27 cellular contexts compared by ENCODE assay signal in the genomic region with DNA sequence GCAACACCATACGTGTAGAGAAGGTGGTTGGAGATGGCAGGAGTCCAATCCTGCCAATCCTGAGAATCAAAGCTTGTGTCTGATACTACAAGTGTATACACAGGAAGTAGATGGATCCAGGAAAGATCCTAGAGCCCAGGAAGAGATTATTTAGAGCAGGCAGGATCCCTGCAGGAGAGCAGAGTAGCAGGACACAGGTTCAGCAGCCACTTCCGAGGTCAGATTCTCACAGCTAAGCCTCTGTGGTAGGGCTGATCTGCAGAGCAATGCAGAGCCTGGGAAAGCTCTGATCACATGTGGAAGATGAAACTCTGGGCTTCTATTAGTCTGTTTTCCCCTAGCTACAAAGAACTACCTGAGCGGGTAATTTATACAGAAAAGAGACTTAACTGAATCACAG.
"Had no signal": no experiment of that assay in that cellular context is flagged by ENCODE, and none has a peak within 500 bp of the region (broad histone marks: within the 10 kb centered on the region; RNA-seq: fewer than 3 reads in every experiment).

No MANE protein-coding gene starts in this region.

- H3K4me1 ChIP-seq: gastrocnemius medialis, lower lobe of right lung, psoas muscle, stomach, thyroid gland had no signal

- ATAC-seq: gastrocnemius medialis; left cardiac atrium; lower lobe of right lung; naive thymus-derived CD8-positive, alpha-beta T cell; psoas muscle; right cardiac atrium; stimulated activated effector memory CD8-positive, alpha-beta T cell treated with anti-CD3 and anti-CD28 coated beads, Interleukin-12 subunit alpha, Interleukin-12 subunit beta, amount 100 ng/mL, for 72 hours had no signal

- H3K4me3 ChIP-seq: coronary artery, gastrocnemius medialis, left ventricle myocardium inferior, lower lobe of right lung, ovary, psoas muscle, sigmoid colon, stomach, thyroid gland had no signal

- H3K9me3 ChIP-seq: gastrocnemius medialis, left ventricle myocardium inferior, lower lobe of right lung, ovary, psoas muscle, sigmoid colon, stomach, thyroid gland had no signal

- H3K4me1 Mint-ChIP-seq: stimulated activated effector memory CD8-positive, alpha-beta T cell treated with anti-CD3 and anti-CD28 coated beads, Interleukin-12 subunit alpha, Interleukin-12 subunit beta, amount 100 ng/mL, for 72 hours had no signal

- H3K36me3 ChIP-seq: gastrocnemius medialis, left ventricle myocardium inferior, lower lobe of right lung, ovary, sigmoid colon, stomach, thyroid gland had no signal

- H3K27ac ChIP-seq: coronary artery, gastrocnemius medialis, left ventricle myocardium inferior, lower lobe of right lung, ovary, psoas muscle, sigmoid colon, stomach, thyroid gland had no signal

- H3K36me3 Mint-ChIP-seq: stimulated activated effector memory CD8-positive, alpha-beta T cell treated with anti-CD3 and anti-CD28 coated beads, Interleukin-12 subunit alpha, Interleukin-12 subunit beta, amount 100 ng/mL, for 72 hours had no signal

- FAIRE-seq: endometrium, islet of Langerhans had no signal

- H3K27me3 ChIP-seq: ovary, sigmoid colon, thyroid gland had no signal

- DNase-seq: dermis blood vessel endothelial cell; effector memory CD4-positive, alpha-beta T cell; foreskin fibroblast; gastrocnemius medialis; head of caudate nucleus; hippocampal formation; left cardiac atrium; left ventricle myocardium inferior; lower lobe of right lung; naive thymus-derived CD8-positive, alpha-beta T cell; nephron progenitor cell; occipital lobe; ovary; posterior cingulate gyrus; psoas muscle; right cardiac atrium; sigmoid colon; stimulated activated CD4-positive, alpha-beta T cell treated with anti-CD3 and anti-CD28 coated beads, Interleukin-2, amount 100 ng/mL, for 24 hours; stimulated activated CD4-positive, alpha-beta T cell treated with anti-CD3 and anti-CD28 coated beads, Interleukin-4, amount 100 ng/mL, for 24 hours; stimulated activated naive CD4-positive, alpha-beta T cell treated with Interleukin-2 at 50 U/mL for 16 hours; stomach; thyroid gland; trophoblast cell had no signal

- H3K27ac Mint-ChIP-seq: nephron progenitor cell; stimulated activated effector memory CD8-positive, alpha-beta T cell treated with anti-CD3 and anti-CD28 coated beads, Interleukin-12 subunit alpha, Interleukin-12 subunit beta, amount 100 ng/mL, for 72 hours had no signal

- H3K4me3 Mint-ChIP-seq: naive thymus-derived CD8-positive, alpha-beta T cell; nephron progenitor cell; stimulated activated effector memory CD8-positive, alpha-beta T cell treated with anti-CD3 and anti-CD28 coated beads, Interleukin-12 subunit alpha, Interleukin-12 subunit beta, amount 100 ng/mL, for 72 hours had no signal
